ENCODE assay signal across 8 cellular contexts in genomic region chr12:66234722-66235625, GRCh38. TPM values are rescaled to one million over a fixed set of nuclear protein-coding genes. Genes with fewer than 3 reads are reported as not detected.
DNase-seq lines count a peak whose midpoint lies in the region; ATAC-seq and TF ChIP-seq lines count a peak whose summit lies in the region.
"Not testable (repeated sequence)": the region's sequence is repeated elsewhere in the genome, so short reads cannot be mapped to it uniquely, and the experiment has no call there.

No MANE protein-coding gene starts in this region.

- not testable (repeated sequence) for H3K4me3 ChIP-seq in CD8-positive, alpha-beta T cell (ENCODE audit: low read depth, low read length)
- H3K4me3 ChIP-seq in OCI-LY3 (ENCODE audit: low read length), result peak overlapping the region; percentile 82
- peak overlapping the region; percentile 49 for H3K4me3 ChIP-seq in epithelial cell of proximal tubule (ENCODE audit: low read depth, low read length)

- not testable (repeated sequence) for H4K20me1 ChIP-seq in OCI-LY3 (ENCODE audit: insufficient read depth, low read length)

- H3K27me3 ChIP-seq in CD8-positive, alpha-beta T cell (ENCODE audit: insufficient read depth, low read length); OCI-LY3 (ENCODE audit: low read depth, low read length): not testable (repeated sequence)

- not testable (repeated sequence) for H3K4me1 Mint-ChIP-seq in CD8-positive, alpha-beta T cell (ENCODE audit: low read depth)
- peaks cover 12% of the 10 kb centered on the region for H3K4me1 Mint-ChIP-seq in activated T-cell treated with anti-CD3 and anti-CD28 coated beads, Interleukin-2, amount 50 U/mL, for 72 hours (ENCODE audit: low read depth)
- peaks cover 13% of the 10 kb centered on the region for H3K4me1 Mint-ChIP-seq in memory B cell

- H3K4me1 ChIP-seq in CD8-positive, alpha-beta T cell (ENCODE audit: insufficient read depth, low read length), result not testable (repeated sequence)
- peaks cover 36% of the 10 kb centered on the region for H3K4me1 ChIP-seq in OCI-LY3 (ENCODE audit: low read length)

- peak overlapping the region; percentile 94 for H2AFZ ChIP-seq in OCI-LY3 (ENCODE audit: low read depth, low read length)

- not testable (repeated sequence) for H3K79me2 ChIP-seq in OCI-LY3 (ENCODE audit: low read length)

- peak overlapping the region; percentile 93 for H3K4me2 ChIP-seq in OCI-LY3 (ENCODE audit: low read length)

- not testable (repeated sequence) for H3K27ac ChIP-seq in CD8-positive, alpha-beta T cell (ENCODE audit: low read depth, low read length)
- peak overlapping the region; percentile 49 for H3K27ac ChIP-seq in OCI-LY3 (ENCODE audit: low read length)

- peaks cover 41% of the 10 kb centered on the region for H3K27me3 Mint-ChIP-seq in CD8-positive, alpha-beta T cell (ENCODE audit: low read depth)
- peaks cover 14% of the 10 kb centered on the region for H3K27me3 Mint-ChIP-seq in activated T-cell treated with anti-CD3 and anti-CD28 coated beads, Interleukin-2, amount 50 U/mL, for 72 hours (ENCODE audit: low read depth)
- H3K27me3 Mint-ChIP-seq in memory B cell, result not testable (repeated sequence)

- TF ChIP-seq CTCF in CD8-positive, alpha-beta T cell (IDR thresholded peaks at IDR 0.05); OCI-LY3 (IDR thresholded peaks at IDR 0.05; ENCODE audit: low read depth, low read length): not testable (repeated sequence)
- TF ChIP-seq CTCF in epithelial cell of proximal tubule (conservative IDR thresholded peaks at IDR 0.05; ENCODE audit: low read depth, low read length), result peak; percentile 7

- not testable (repeated sequence) for H3K9me3 Mint-ChIP-seq in CD8-positive, alpha-beta T cell; activated T-cell treated with anti-CD3 and anti-CD28 coated beads, Interleukin-2, amount 50 U/mL, for 72 hours; memory B cell

- CTCF ChIA-PET in CD8-positive, alpha-beta T cell (lab: Charles Lee), result interaction anchor here (0.9 to 1.0 kb wide), 3 partner anchors 12 to 29 kb away, joined by 3 to 4 read pairs (median 3); no protein-coding TSS in a partner anchor

- not testable (repeated sequence) for H3K27ac Mint-ChIP-seq in CD8-positive, alpha-beta T cell; activated T-cell treated with anti-CD3 and anti-CD28 coated beads, Interleukin-2, amount 50 U/mL, for 72 hours
- H3K27ac Mint-ChIP-seq in memory B cell, result peak overlapping the region; percentile 68

- not testable (repeated sequence) for H3K36me3 ChIP-seq in CD8-positive, alpha-beta T cell (ENCODE audit: insufficient read depth, low read length); OCI-LY3 (replicated peaks; ENCODE audit: low read depth, low read length)

- POLR2A ChIA-PET in CD8-positive, alpha-beta T cell (lab: Charles Lee), result not testable (repeated sequence)

- not testable (repeated sequence) for H3K36me3 Mint-ChIP-seq in CD8-positive, alpha-beta T cell; activated T-cell treated with anti-CD3 and anti-CD28 coated beads, Interleukin-2, amount 50 U/mL, for 72 hours (ENCODE audit: insufficient read depth in 2 of 2); memory B cell

- peak; percentile 55 for ATAC-seq in CD8-positive, alpha-beta T cell
- ATAC-seq in GM21360 (IDR thresholded peaks at IDR 0.05; ENCODE audit: unreplicated experiment) (peak; percentile 43), HG03460 (IDR thresholded peaks at IDR 0.05; ENCODE audit: unreplicated experiment) (peak; percentile 39), memory B cell (ENCODE audit: low read depth) (peak; percentile 68)
- peak; percentile 85 to 90 for ATAC-seq in activated T-cell treated with anti-CD3 and anti-CD28 coated beads, Interleukin-2, amount 50 U/mL, for 72 hours (replicated peaks in 1 of 2)

- DNase-seq in CD8-positive, alpha-beta T cell, result peak; percentile 7 to 63 (median 26)
- DNase-seq in activated T-cell treated with anti-CD3 and anti-CD28 coated beads, Interleukin-2, amount 50 U/mL, for 72 hours, result peak; percentile 57
- DNase-seq in epithelial cell of proximal tubule (ENCODE audit: low read depth), result not testable (repeated sequence)
- peak; percentile 39 to 59 for DNase-seq in memory B cell (ENCODE audit: low spot score in 2 of 2)
- DNase-seq in stimulated activated CD4-positive, alpha-beta T cell treated with anti-CD3 and anti-CD28 coated beads, Interleukin-4, amount 100 ng/mL, for 48 hours (ENCODE audit: low read depth in 2 of 2), result peak; percentile 4 to 13

- intact Hi-C loops in CD8-positive, alpha-beta T cell (cut with DNase I, micrococcal nuclease), result not testable (repeated sequence)

- H3K9me3 ChIP-seq in CD8-positive, alpha-beta T cell (ENCODE audit: low read length); OCI-LY3 (ENCODE audit: insufficient read depth, low read length): not testable (repeated sequence)

- peak overlapping the region; percentile 63 for H3K9ac ChIP-seq in OCI-LY3 (ENCODE audit: low read length)

- peak overlapping the region; percentile 71 for H3K4me3 Mint-ChIP-seq in CD8-positive, alpha-beta T cell
- peak overlapping the region; percentile 72 to 79 for H3K4me3 Mint-ChIP-seq in activated T-cell treated with anti-CD3 and anti-CD28 coated beads, Interleukin-2, amount 50 U/mL, for 72 hours
- peak overlapping the region; percentile 78 for H3K4me3 Mint-ChIP-seq in memory B cell

RNA-seq across cellular contexts. Expression of gene IRAK3, which starts 46.0 kb away (rescaled TPM):
- under 1 TPM in 1 of 2 experiments, not detected in 1; 0.08 TPM for total RNA-seq in CD8-positive, alpha-beta T cell
- total RNA-seq in activated T-cell treated with anti-CD3 and anti-CD28 coated beads, Interleukin-2, amount 50 U/mL, for 72 hours, result 1 to 10 TPM; 1.2 to 1.3 TPM
- total RNA-seq in epithelial cell of proximal tubule, result 0.81 and 1.9 TPM in 2 replicates
